In the genomic region with DNA sequence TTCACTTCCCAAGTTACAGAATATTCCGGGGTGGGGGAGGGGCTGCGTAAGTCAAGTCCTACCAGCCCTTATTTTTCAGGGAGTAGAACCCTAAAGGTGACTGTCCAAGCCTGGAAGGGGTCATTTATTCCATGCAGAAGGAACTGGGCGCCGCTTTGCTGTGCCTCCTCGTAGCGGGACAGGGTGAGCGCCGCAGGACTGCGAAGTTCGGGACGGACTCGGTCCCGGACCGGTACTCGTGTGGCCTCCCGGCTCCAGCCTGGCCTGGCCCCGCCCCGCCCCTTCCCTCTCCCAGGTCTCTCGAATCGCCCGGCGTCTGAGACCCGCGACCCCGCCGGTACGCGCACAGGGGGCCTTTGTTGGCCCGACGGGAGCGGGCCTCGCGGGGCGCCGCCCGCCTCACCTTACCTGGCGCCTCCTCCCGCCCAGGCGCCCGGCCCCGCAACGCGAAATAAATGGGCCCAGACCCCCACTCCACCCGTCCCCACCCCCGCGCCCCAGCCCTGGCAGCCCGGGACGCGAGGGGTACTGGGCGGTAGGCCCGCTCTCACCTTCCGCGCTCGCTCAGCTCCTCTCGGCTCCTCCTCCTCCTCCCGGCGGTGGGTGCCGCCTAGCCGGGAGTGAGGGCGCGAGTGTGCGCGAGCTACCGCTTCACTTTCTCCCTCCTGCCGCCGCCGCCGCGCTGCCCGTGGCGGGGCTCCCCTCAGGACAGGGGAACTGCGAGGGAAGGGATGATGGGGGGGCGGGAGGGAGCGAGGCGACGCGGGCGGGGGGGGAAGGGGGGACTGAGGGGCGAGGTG, we compare ENCODE assay signal across 8 cellular contexts. TPM values are rescaled to one million over a fixed set of nuclear protein-coding genes. Genes with fewer than 3 reads are reported as not detected.
A peak's percentile ranks its signal among the peaks of the same experiment; 100 is the strongest.
DNase-seq lines count a peak whose midpoint lies in the region; ATAC-seq lines count a peak whose summit lies in the region.

No MANE protein-coding gene starts in this region.

- peak overlapping the region in 1 of 2 donors; percentile 42 for H3K4me3 ChIP-seq in CD4-positive, alpha-beta memory T cell (ENCODE audit: low read length in 2 of 2)
- H3K4me3 ChIP-seq in duodenal mucosa (ENCODE audit: low read depth in 1 of 2, low read length in 2 of 2) = peak overlapping the region; percentile 76 to 85

- H3K4me1 ChIP-seq in CD4-positive, alpha-beta memory T cell (ENCODE audit: insufficient read depth, low read length) = peaks cover 11% of the 10 kb centered on the region
- peaks cover 37 to 47% of the 10 kb centered on the region in 2 donors for H3K4me1 ChIP-seq in duodenal mucosa (ENCODE audit: control insufficient read depth in 1 of 2, insufficient read depth in 2 of 2, low read length in 2 of 2)

- H3K36me3 ChIP-seq in CD4-positive, alpha-beta memory T cell (ENCODE audit: insufficient read depth, low read length) = no peaks in the 10 kb centered on the region
- no peaks in the 10 kb centered on the region for H3K36me3 ChIP-seq in duodenal mucosa (ENCODE audit: control insufficient read depth in 1 of 2, insufficient read depth in 2 of 2, low read length in 2 of 2)

- peak overlapping the region; percentile 49 for H3K27ac ChIP-seq in CD4-positive, alpha-beta memory T cell (ENCODE audit: low read depth, low read length)
- peak overlapping the region; percentile 83 for H3K27ac ChIP-seq in duodenal mucosa (ENCODE audit: low read depth, low read length)

- POLR2A ChIA-PET in CD4-positive, alpha-beta memory T cell (lab: Charles Lee; ENCODE audit: partially characterized antibody) = no interaction called here
- POLR2A ChIA-PET in activated CD4-positive, alpha-beta T cell treated with anti-CD3 and anti-CD28 coated beads, Interleukin-2, amount 10 ng/mL, durations not matched to agents 7 days and 5 days (lab: Charles Lee) = no interaction called here

- H3K9ac ChIP-seq in duodenal mucosa (ENCODE audit: low read depth in 1 of 2, low read length in 2 of 2) = peak overlapping the region; percentile 82 to 88

- peak; percentile 43 for ATAC-seq in GM19452 (IDR thresholded peaks at IDR 0.05; ENCODE audit: unreplicated experiment)

- peaks cover 7 to 14% (median 12%) of the 10 kb centered on the region in 4 donors for H3K4me1 Mint-ChIP-seq in CD4-positive, alpha-beta memory T cell
- H3K4me1 Mint-ChIP-seq in activated CD4-positive, alpha-beta T cell treated with anti-CD3 and anti-CD28 coated beads, Interleukin-2, amount 10 ng/mL, durations not matched to agents 7 days and 5 days = peaks cover 29% of the 10 kb centered on the region

- H3K27me3 ChIP-seq in CD4-positive, alpha-beta memory T cell (ENCODE audit: insufficient read depth, low read length) = no peaks in the 10 kb centered on the region
- no peaks in the 10 kb centered on the region for H3K27me3 ChIP-seq in duodenal mucosa (ENCODE audit: control insufficient read depth in 1 of 2, insufficient read depth in 2 of 2, low read length in 2 of 2)

- peaks cover 0 to 4% of the 10 kb centered on the region in 2 donors for H3K36me3 Mint-ChIP-seq in CD4-positive, alpha-beta memory T cell
- no peaks in the 10 kb centered on the region for H3K36me3 Mint-ChIP-seq in activated CD4-positive, alpha-beta T cell treated with anti-CD3 and anti-CD28 coated beads, Interleukin-2, amount 10 ng/mL, durations not matched to agents 7 days and 5 days (ENCODE audit: low read depth)

- peaks cover 3 to 10% of the 10 kb centered on the region in 2 donors for H3K27me3 Mint-ChIP-seq in CD4-positive, alpha-beta memory T cell
- H3K27me3 Mint-ChIP-seq in activated CD4-positive, alpha-beta T cell treated with anti-CD3 and anti-CD28 coated beads, Interleukin-2, amount 10 ng/mL, durations not matched to agents 7 days and 5 days = peaks cover 34% of the 10 kb centered on the region

- peak overlapping the region; percentile 92 to 98 (median 94) for H3K27ac Mint-ChIP-seq in CD4-positive, alpha-beta memory T cell
- no peak overlapping the region for H3K27ac Mint-ChIP-seq in activated CD4-positive, alpha-beta T cell treated with anti-CD3 and anti-CD28 coated beads, Interleukin-2, amount 10 ng/mL, durations not matched to agents 7 days and 5 days

- CTCF ChIA-PET in CD4-positive, alpha-beta memory T cell (lab: Charles Lee; ENCODE audit: partially characterized antibody) = interaction anchor here (1.1 kb wide), 1 partner anchor 61 kb away, joined by 3 read pairs; no protein-coding TSS in a partner anchor
- CTCF ChIA-PET in activated CD4-positive, alpha-beta T cell treated with anti-CD3 and anti-CD28 coated beads, Interleukin-2, amount 10 ng/mL, durations not matched to agents 7 days and 5 days (lab: Charles Lee) = interaction anchor here (0.9 kb wide), 1 partner anchor 11 kb away, joined by 4 read pairs; no protein-coding TSS in a partner anchor

- peaks cover 0 to 5% (median 0%) of the 10 kb centered on the region in 8 donors for H3K9me3 Mint-ChIP-seq in CD4-positive, alpha-beta memory T cell
- no peaks in the 10 kb centered on the region for H3K9me3 Mint-ChIP-seq in activated CD4-positive, alpha-beta T cell treated with anti-CD3 and anti-CD28 coated beads, Interleukin-2, amount 10 ng/mL, durations not matched to agents 7 days and 5 days

- DNase-seq in CD4-positive, alpha-beta memory T cell = peak; percentile 56 to 72 (median 63)
- DNase-seq in LHCN-M2 (ENCODE audit: low read depth) (peak; percentile 11), medulla oblongata (ENCODE audit: extremely low spot score) (peak; percentile 28), NCI-H2107 treated with DMSO at 0.1 percent for 48 hours (lab: John Stamatoyannopoulos, UW; ENCODE audit: unreplicated experiment) (no peak)
- peak; percentile 62 for DNase-seq in activated CD4-positive, alpha-beta T cell treated with anti-CD3 and anti-CD28 coated beads, Interleukin-2, amount 10 ng/mL, durations not matched to agents 7 days and 5 days
- DNase-seq in stimulated activated CD8-positive, alpha-beta memory T cell treated with anti-CD3 and anti-CD28 coated beads, Interleukin-12 subunit alpha, Interleukin-12 subunit beta, amount 100 ng/mL, for 1 hour (ENCODE audit: low read depth) = peak; percentile 22

- intact Hi-C loops in CD4-positive, alpha-beta memory T cell (cut with micrococcal nuclease) = loop anchor here (2.0 to 10.0 kb wide), 4 partner anchors 62 to 522 kb away; a partner anchor contains a TSS

- peak overlapping the region; percentile 80 to 91 (median 88) for H3K4me3 Mint-ChIP-seq in CD4-positive, alpha-beta memory T cell
- H3K4me3 Mint-ChIP-seq in activated CD4-positive, alpha-beta T cell treated with anti-CD3 and anti-CD28 coated beads, Interleukin-2, amount 10 ng/mL, durations not matched to agents 7 days and 5 days = peak overlapping the region; percentile 77

- H3K9me3 ChIP-seq in CD4-positive, alpha-beta memory T cell (ENCODE audit: control insufficient read depth in 1 of 2, low read length in 2 of 2) = no peaks in the 10 kb centered on the region
- H3K9me3 ChIP-seq in duodenal mucosa (ENCODE audit: control insufficient read depth in 1 of 2, low read length in 2 of 2) = no peaks in the 10 kb centered on the region

RNA-seq across cellular contexts. Expression of a gene that starts 0.7 kb away (rescaled TPM):
- total RNA-seq in CD4-positive, alpha-beta memory T cell = 10 to 100 TPM in 1 of 2 experiments, 1 to 10 TPM in 1; 9.8 to 10.4 TPM
- polyA plus RNA-seq in CD4-positive, alpha-beta memory T cell = 1 to 10 TPM; 9.3 to 9.5 TPM
- 88.2 and 91.5 TPM in 2 replicates for total RNA-seq in LHCN-M2 (2014; rRNA removed)
- polyA plus RNA-seq in LHCN-M2 (2012) = 41.1 TPM
- 10 to 100 TPM; 56.0 to 59.0 TPM for total RNA-seq in activated CD4-positive, alpha-beta T cell treated with anti-CD3 and anti-CD28 coated beads, Interleukin-2, amount 10 ng/mL, durations not matched to agents 7 days and 5 days
